In genomic region chr2:77087987-77088414, GRCh38 we compare ENCODE assay signal across 15 cellular contexts.
DNase-seq lines count a peak whose midpoint lies in the region; ATAC-seq and TF ChIP-seq lines count a peak whose summit lies in the region.
"Had no signal": no experiment of that assay in that cellular context is flagged by ENCODE, and none has a peak within 500 bp of the region (broad histone marks: within the 10 kb centered on the region; RNA-seq: fewer than 3 reads in every experiment).

No MANE protein-coding gene starts in this region.

- no peaks in the 10 kb centered on the region for H3K9me3 ChIP-seq in gastroesophageal sphincter

- TF ChIP-seq POLR2A in gastroesophageal sphincter (IDR thresholded peaks at IDR 0.05): no peak

- H3K36me3 Mint-ChIP-seq in glutamatergic neuron (ENCODE audit: unreplicated experiment) (no peaks in the 10 kb centered on the region), mesothelial cell of epicardium (no peaks in the 10 kb centered on the region)
- H3K36me3 Mint-ChIP-seq: CD8-positive, alpha-beta T cell had no signal

- no peak overlapping the region for H3K4me3 ChIP-seq in gastroesophageal sphincter
- no peak overlapping the region for H3K4me3 ChIP-seq in dorsolateral prefrontal cortex
- H3K4me3 ChIP-seq: K562 had no signal

- no peaks in the 10 kb centered on the region for H3K4me1 ChIP-seq in gastroesophageal sphincter

- H3K9me3 Mint-ChIP-seq in glutamatergic neuron (ENCODE audit: unreplicated experiment): no peaks in the 10 kb centered on the region
- H3K9me3 Mint-ChIP-seq in mesothelial cell of epicardium: peaks cover 5% of the 10 kb centered on the region

- in situ Hi-C loops in G401 (cut with HindIII; ENCODE audit: low sequenced_read_pairs): no loop called here

- TF ChIP-seq CTCF in glutamatergic neuron (IDR thresholded peaks at IDR 0.05; ENCODE audit: partially characterized antibody, unreplicated experiment) (no peak), mesothelial cell of epicardium (IDR thresholded peaks at IDR 0.05; ENCODE audit: unreplicated experiment) (no peak), gastroesophageal sphincter (IDR thresholded peaks at IDR 0.05) (no peak), dorsolateral prefrontal cortex (IDR thresholded peaks at IDR 0.05 in 54 of 56, conservative IDR thresholded peaks at IDR 0.05 in 2 of 56; ENCODE audit: low read depth in 1 of 56, partially characterized antibody in 56 of 56) (no peak)

- ATAC-seq in gastroesophageal sphincter (no peak), HG02610 (IDR thresholded peaks at IDR 0.05; ENCODE audit: unreplicated experiment) (no peak)
- ATAC-seq: CD8-positive, alpha-beta T cell; HCT116; K562 had no signal

- H3K27ac Mint-ChIP-seq in glutamatergic neuron (ENCODE audit: unreplicated experiment) (no peak overlapping the region), mesothelial cell of epicardium (no peak overlapping the region)
- H3K27ac Mint-ChIP-seq: CD8-positive, alpha-beta T cell had no signal

- intact Hi-C loops in dorsolateral prefrontal cortex (cut with DNase I): no loop called here

- no peak overlapping the region for H3K27ac ChIP-seq in gastroesophageal sphincter
- no peak overlapping the region for H3K27ac ChIP-seq in dorsolateral prefrontal cortex
- H3K27ac ChIP-seq: 22Rv1 had no signal

- 35 to 65% methylated on average over 2 to 6 of the region's 6 CpGs for WGBS in gastroesophageal sphincter (ENCODE audit: low coverage in 1 of 2), 2 donors

- H3K4me1 Mint-ChIP-seq in glutamatergic neuron (ENCODE audit: low read depth, unreplicated experiment) (peaks cover 17% of the 10 kb centered on the region), mesothelial cell of epicardium (peaks cover 26% of the 10 kb centered on the region)

- H3K27me3 ChIP-seq in gastroesophageal sphincter (peaks cover 6% of the 10 kb centered on the region), dorsolateral prefrontal cortex (no peaks in the 10 kb centered on the region)

- H3K27me3 Mint-ChIP-seq in glutamatergic neuron (ENCODE audit: unreplicated experiment) (peaks cover 15% of the 10 kb centered on the region), mesothelial cell of epicardium (ENCODE audit: low read depth) (peaks cover 37% of the 10 kb centered on the region)

- H3K4me3 Mint-ChIP-seq in glutamatergic neuron (ENCODE audit: unreplicated experiment): peak overlapping the region; percentile 82
- peak overlapping the region; percentile 68 for H3K4me3 Mint-ChIP-seq in mesothelial cell of epicardium
- H3K4me3 Mint-ChIP-seq: CD8-positive, alpha-beta T cell had no signal

- TF ChIP-seq EP300 in gastroesophageal sphincter (IDR thresholded peaks at IDR 0.05): no peak

- H3K36me3 ChIP-seq in gastroesophageal sphincter: no peaks in the 10 kb centered on the region

- DNase-seq in NCI-H146 (lab: John Stamatoyannopoulos, UW) (peak; percentile 9), NCI-H146 treated with DMSO at 0.1 percent for 48 hours (lab: John Stamatoyannopoulos, UW; ENCODE audit: unreplicated experiment) (no peak), glutamatergic neuron (no peak), mesothelial cell of epicardium (ENCODE audit: low spot score in 2 of 2, unreplicated experiment in 2 of 2) (no peak), G401 (ENCODE audit: low spot score) (no peak), dorsolateral prefrontal cortex (no peak)
- DNase-seq: CD8-positive, alpha-beta T cell; NCI-H1694 treated with DMSO at 0.1 percent for 48 hours; NCI-H2171; SHP77 treated with DMSO at 0.1 percent for 48 hours had no signal
